ENCODE assay signal across 13 cellular contexts in genomic region chr17:57454729-57455062, GRCh38.
DNase-seq lines count a peak whose midpoint lies in the region; ATAC-seq and TF ChIP-seq lines count a peak whose summit lies in the region.
"Had no signal": no experiment of that assay in that cellular context is flagged by ENCODE, and none has a peak within 500 bp of the region (broad histone marks: within the 10 kb centered on the region; RNA-seq: fewer than 3 reads in every experiment).

No MANE protein-coding gene starts in this region.

- no peak overlapping the region for H3K9ac ChIP-seq in trophoblast cell (ENCODE audit: low read length)
- H3K9ac ChIP-seq: SK-N-SH had no signal

- no peak overlapping the region for H2BK120ac ChIP-seq in trophoblast cell (ENCODE audit: insufficient read depth, low read length, poor library complexity)

- POLR2A ChIA-PET in OCI-LY7 (lab: Charles Lee), result interaction anchor here (1.3 kb wide), 1 partner anchor 10 kb away, joined by 4 read pairs; no protein-coding TSS in a partner anchor

- BruUV-seq in OCI-LY7 (replicated peaks; lab: Mats Ljungman, UMichigan), result no TSS peak

- H3K79me2 ChIP-seq in OCI-LY7 (ENCODE audit: insufficient read depth, low read depth, low read length) (no peaks in the 10 kb centered on the region), trophoblast cell (ENCODE audit: control insufficient read depth, insufficient read depth, low read length, poor library complexity) (no peaks in the 10 kb centered on the region)

- H3K4me1 Mint-ChIP-seq in T-helper 1 cell treated with Interleukin-12 subunit alpha and Interleukin-12 subunit beta and Interleukin-4 antibody, amounts not matched to agents 30 μg/mL and 1 μg/mL, for 36 hours (ENCODE audit: low read depth), result peaks cover 67% of the 10 kb centered on the region

- no peak overlapping the region for H2BK5ac ChIP-seq in trophoblast cell (ENCODE audit: low read depth, low read length, poor library complexity)

- H3K79me1 ChIP-seq in trophoblast cell (ENCODE audit: low read length), result peaks cover 2% of the 10 kb centered on the region

- H3K9me3 ChIP-seq in OCI-LY7 (ENCODE audit: low read length) (no peaks in the 10 kb centered on the region), trophoblast cell (ENCODE audit: insufficient read depth, low read depth, low read length) (no peaks in the 10 kb centered on the region)
- H3K9me3 ChIP-seq: sigmoid colon, SK-N-SH, transverse colon had no signal

- H3K27me3 ChIP-seq in dorsolateral prefrontal cortex (no peaks in the 10 kb centered on the region), trophoblast cell (ENCODE audit: insufficient read depth, low read length) (no peaks in the 10 kb centered on the region)
- H3K27me3 ChIP-seq: sigmoid colon, transverse colon had no signal

- H4K20me1 ChIP-seq in OCI-LY7 (ENCODE audit: insufficient read depth, low read length), result no peaks in the 10 kb centered on the region

- H3K4me2 ChIP-seq in OCI-LY7 (ENCODE audit: low read length), result peak overlapping the region; percentile 31
- no peak overlapping the region for H3K4me2 ChIP-seq in trophoblast cell (ENCODE audit: low read length)
- H3K4me2 ChIP-seq: SK-N-SH had no signal

- no peak for ATAC-seq in HG02870 (IDR thresholded peaks at IDR 0.05; ENCODE audit: unreplicated experiment)

- H4K91ac ChIP-seq in trophoblast cell (ENCODE audit: low read depth, low read length), result no peak overlapping the region

- H3K36me3 Mint-ChIP-seq in T-helper 1 cell treated with Interleukin-12 subunit alpha and Interleukin-12 subunit beta and Interleukin-4 antibody, amounts not matched to agents 30 μg/mL and 1 μg/mL, for 36 hours (ENCODE audit: low read depth), result peaks cover 22% of the 10 kb centered on the region

- no peak overlapping the region for H3K23ac ChIP-seq in trophoblast cell (ENCODE audit: low read length)

- H4K8ac ChIP-seq in trophoblast cell (ENCODE audit: low read depth, low read length), result no peak overlapping the region

- no peaks in the 10 kb centered on the region for H3K27me3 Mint-ChIP-seq in T-helper 1 cell treated with Interleukin-12 subunit alpha and Interleukin-12 subunit beta and Interleukin-4 antibody, amounts not matched to agents 30 μg/mL and 1 μg/mL, for 36 hours (ENCODE audit: low read depth)

- H3K9me3 Mint-ChIP-seq in T-helper 1 cell treated with Interleukin-12 subunit alpha and Interleukin-12 subunit beta and Interleukin-4 antibody, amounts not matched to agents 30 μg/mL and 1 μg/mL, for 36 hours, result no peaks in the 10 kb centered on the region

- H3K36me3 ChIP-seq in OCI-LY7 (ENCODE audit: insufficient read depth, low read length) (peaks cover 12% of the 10 kb centered on the region; the same call in 1 of the 2 replicates), trophoblast cell (ENCODE audit: control insufficient read depth in 1 of 2, insufficient read depth in 2 of 2, low read length in 2 of 2) (peaks cover 10 to 14% of the 10 kb centered on the region in 2 experiments)
- H3K36me3 ChIP-seq: sigmoid colon, transverse colon had no signal

- H3K4me1 ChIP-seq in OCI-LY7 (ENCODE audit: insufficient read depth, low read length, poor library complexity, severe bottlenecking), result peaks cover 36% of the 10 kb centered on the region
- peaks cover 12 to 21% of the 10 kb centered on the region in 2 experiments for H3K4me1 ChIP-seq in trophoblast cell (ENCODE audit: control insufficient read depth in 1 of 2, insufficient read depth in 2 of 2, low read length in 2 of 2)

- no peak overlapping the region for H3K4ac ChIP-seq in trophoblast cell (ENCODE audit: low read depth, low read length)

- CTCF ChIA-PET in OCI-LY7 (lab: Charles Lee; ENCODE audit: unreplicated experiment), result no interaction called here

- H3K9me2 ChIP-seq in OCI-LY7 (ENCODE audit: insufficient read depth, low read length), result no peaks in the 10 kb centered on the region
- H3K9me2 ChIP-seq: SK-N-SH had no signal

- peak overlapping the region; percentile 35 for H3K27ac ChIP-seq in OCI-LY7 (ENCODE audit: low read depth, low read length, poor library complexity, severe bottlenecking)
- H3K27ac ChIP-seq in dorsolateral prefrontal cortex, result peak overlapping the region in 57 of 59 donors; percentile 26 to 90 (median 71)
- no peak overlapping the region for H3K27ac ChIP-seq in trophoblast cell (ENCODE audit: low read depth, low read length)
- H3K27ac ChIP-seq: 22Rv1 had no signal

- DNase-seq in T-helper 1 cell (no peak), OCI-LY7 (ENCODE audit: low spot score) (no peak), dorsolateral prefrontal cortex (no peak), trophoblast cell (no peak), dermis blood vessel endothelial cell (no peak), NCI-H446 (lab: John Stamatoyannopoulos, UW) (no peak)
- DNase-seq: NCI-H2029 treated with DMSO at 0.1 percent for 48 hours, sigmoid colon, SK-N-SH, transverse colon had no signal

- H2BK12ac ChIP-seq in trophoblast cell (ENCODE audit: low read length), result peak overlapping the region; percentile 42

- no peak overlapping the region for H3K14ac ChIP-seq in trophoblast cell (ENCODE audit: low read length)

- intact Hi-C loops in OCI-LY7 (cut with micrococcal nuclease; ENCODE audit: unreplicated experiment), result loop anchor here (5.0 kb wide), 1 partner anchor 58 kb away; no protein-coding TSS in a partner anchor
- intact Hi-C loops in dorsolateral prefrontal cortex (cut with DNase I), result no loop called here

- WGBS in trophoblast cell (ENCODE audit: extremely low coverage, insufficient coverage, insufficient read length), result no CpG with 5 or more reads among the region's 5 CpGs

- H4K12ac ChIP-seq in trophoblast cell (ENCODE audit: low read depth, low read length), result no peak overlapping the region

- H3K18ac ChIP-seq in trophoblast cell (ENCODE audit: low read length), result no peak overlapping the region

- H2AK5ac ChIP-seq in trophoblast cell (ENCODE audit: low read length), result no peak overlapping the region

- H3K27ac Mint-ChIP-seq in T-helper 1 cell treated with Interleukin-12 subunit alpha and Interleukin-12 subunit beta and Interleukin-4 antibody, amounts not matched to agents 30 μg/mL and 1 μg/mL, for 36 hours, result peak overlapping the region; percentile 80

- no peak overlapping the region for H3K4me3 ChIP-seq in OCI-LY7 (ENCODE audit: low read depth, low read length, poor library complexity, severe bottlenecking)
- peak overlapping the region in 11 of 59 donors; percentile 5 to 52 (median 32) for H3K4me3 ChIP-seq in dorsolateral prefrontal cortex
- no peak overlapping the region for H3K4me3 ChIP-seq in trophoblast cell (ENCODE audit: low read depth, low read length)
- H3K4me3 ChIP-seq: sigmoid colon, transverse colon had no signal

- peak overlapping the region; percentile 30 for H3K4me3 Mint-ChIP-seq in T-helper 1 cell treated with Interleukin-12 subunit alpha and Interleukin-12 subunit beta and Interleukin-4 antibody, amounts not matched to agents 30 μg/mL and 1 μg/mL, for 36 hours

- no peak for TF ChIP-seq CTCF in OCI-LY7 (conservative IDR thresholded peaks at IDR 0.05; ENCODE audit: low read length)
- no peak for TF ChIP-seq CTCF in dorsolateral prefrontal cortex (IDR thresholded peaks at IDR 0.05 in 54 of 56, conservative IDR thresholded peaks at IDR 0.05 in 2 of 56; ENCODE audit: low read depth in 1 of 56, partially characterized antibody in 56 of 56)

- 0 out of 2 replicates have a peak overlapping the region, but pooled peaks have one; percentile 7 for H2AFZ ChIP-seq in OCI-LY7 (ENCODE audit: low read length)
- H2AFZ ChIP-seq in trophoblast cell (ENCODE audit: insufficient read depth, low read length, poor library complexity), result no peak overlapping the region
